In genomic region chr7:71625534-71625933, GRCh38 we compare ENCODE assay signal across 19 cellular contexts.
"Had no signal": no experiment of that assay in that cellular context is flagged by ENCODE, and none has a peak within 500 bp of the region (broad histone marks: within the 10 kb centered on the region; RNA-seq: fewer than 3 reads in every experiment).

No MANE protein-coding gene starts in this region.

- H3K27me3 Mint-ChIP-seq: activated naive CD8-positive, alpha-beta T cell treated with anti-CD3 and anti-CD28 coated beads for 36 hours had no signal

- H3K27ac ChIP-seq: body of pancreas, prostate gland, right atrium auricular region, stomach, upper lobe of right lung had no signal

- H3K36me3 Mint-ChIP-seq: activated naive CD8-positive, alpha-beta T cell treated with anti-CD3 and anti-CD28 coated beads for 36 hours had no signal

- H3K9me3 Mint-ChIP-seq: nephron progenitor cell had no signal

- DNase-seq: activated CD4-positive, alpha-beta T cell treated with anti-CD3 and anti-CD28 coated beads, Interleukin-2, amount 50 U/mL, for 48 hours; activated CD4-positive, CD25-positive, alpha-beta regulatory T cell treated with anti-CD3 and anti-CD28 coated beads, Interleukin-2, amount 50 U/mL, for 72 hours; activated naive CD4-positive, alpha-beta T cell; activated naive CD8-positive, alpha-beta T cell treated with anti-CD3 and anti-CD28 coated beads for 36 hours; amniotic stem cell; body of pancreas; cortex of kidney; erythroblast; foreskin melanocyte; glutamatergic neuron; hypothalamus; midbrain; nephron progenitor cell; stimulated activated CD4-positive, alpha-beta T cell treated with anti-CD3 and anti-CD28 coated beads, Interleukin-2, amount 100 ng/mL, for 48 hours; stomach; upper lobe of right lung had no signal

- H3K4me1 Mint-ChIP-seq: activated naive CD8-positive, alpha-beta T cell treated with anti-CD3 and anti-CD28 coated beads for 36 hours; nephron progenitor cell had no signal

- H3K4me3 ChIP-seq: body of pancreas, lung, prostate gland, right atrium auricular region, stomach, upper lobe of right lung had no signal

- ATAC-seq: body of pancreas, upper lobe of right lung had no signal

- H3K27me3 ChIP-seq: body of pancreas, right atrium auricular region, stomach, upper lobe of right lung had no signal

- H3K4me1 ChIP-seq: body of pancreas, prostate gland, right atrium auricular region, stomach, upper lobe of right lung had no signal

- H3K36me3 ChIP-seq: prostate gland, right atrium auricular region, stomach, upper lobe of right lung had no signal

- H3K4me3 Mint-ChIP-seq: activated naive CD8-positive, alpha-beta T cell treated with anti-CD3 and anti-CD28 coated beads for 36 hours; nephron progenitor cell had no signal

- H3K27ac Mint-ChIP-seq: activated naive CD8-positive, alpha-beta T cell treated with anti-CD3 and anti-CD28 coated beads for 36 hours; nephron progenitor cell had no signal

- H3K9me3 ChIP-seq: body of pancreas, prostate gland, right atrium auricular region, stomach, upper lobe of right lung had no signal
